8 cellular contexts compared by ENCODE assay signal in genomic region chr22:35023692-35024363, GRCh38. TPM values are rescaled to one million over a fixed set of nuclear protein-coding genes. Genes with fewer than 3 reads are reported as not detected.
A peak's percentile ranks its signal among the peaks of the same experiment; 100 is the strongest.
DNase-seq lines count a peak whose midpoint lies in the region; ATAC-seq and TF ChIP-seq lines count a peak whose summit lies in the region.

No MANE protein-coding gene starts in this region.

- TF ChIP-seq CTCF in BE2C (IDR thresholded peaks at IDR 0.05; ENCODE audit: low read depth, low read length) (peak; percentile 89), Panc1 (IDR thresholded peaks at IDR 0.05) (peak; percentile 90)

- DNase-seq in BE2C (peak; percentile 78), H7 (peak; percentile 90), Panc1 (ENCODE audit: low read depth, low spot score) (peak; percentile 13), cardiac septum (ENCODE audit: low spot score) (peak; percentile 80), posterior cingulate gyrus (peak; percentile 40 to 96 (median 82))
- peak; percentile 15 for DNase-seq in activated T-helper 9 cell treated with anti-CD3 and anti-CD28 coated beads, Interleukin-2, amount 50 U/mL, for 16 hours (ENCODE audit: low read depth)

- POLR2A ChIA-PET in Panc1 (lab: Charles Lee), result no interaction called here

- intact Hi-C loops in Panc1 (cut with micrococcal nuclease; ENCODE audit: unreplicated experiment), result loop anchor here (5.0 kb wide), 1 partner anchor 1102 kb away; the partner anchor contains the start of gene LARGE1
- intact Hi-C loops in cardiac septum (cut with DNase I), result loop anchor here (5.0 kb wide), 1 partner anchor 612 kb away; no protein-coding TSS in a partner anchor
- intact Hi-C loops in posterior cingulate gyrus (cut with DNase I), result loop anchor here (2.0 to 10.0 kb wide), 3 partner anchors 609 to 1722 kb away; partner anchors contain the start of gene LARGE1

- H3K36me3 ChIP-seq in BE2C (no peaks in the 10 kb centered on the region), H7 (replicated peaks; ENCODE audit: control insufficient read depth, insufficient read depth, low read length) (no peaks in the 10 kb centered on the region), Panc1 (ENCODE audit: control insufficient read depth, insufficient read depth, low read length) (no peaks in the 10 kb centered on the region)

- no peaks in the 10 kb centered on the region for H3K27me3 ChIP-seq in BE2C
- no peaks in the 10 kb centered on the region for H3K27me3 ChIP-seq in H7 (ENCODE audit: control insufficient read depth, insufficient read depth, low read length)
- H3K27me3 ChIP-seq in Panc1 (ENCODE audit: control insufficient read depth, insufficient read depth, low read length), result no peaks in the 10 kb centered on the region

- in situ Hi-C loops in Panc1 (cut with HindIII; ENCODE audit: low pct_unique_long_range_greater_than_20kb, low sequenced_read_pairs), result no loop called here

- no peak overlapping the region for H3K4me3 ChIP-seq in BE2C (ENCODE audit: low read depth, low read length)
- no peak overlapping the region; the same call in 1 of the 2 replicates for H3K4me3 ChIP-seq in H7 (ENCODE audit: insufficient read depth, low read depth, low read length)
- H3K4me3 ChIP-seq in Panc1 (ENCODE audit: low read depth in 2 of 2, low read length in 2 of 2), result no peak overlapping the region

- no peak overlapping the region for H3K27ac ChIP-seq in Panc1 (ENCODE audit: low read length)

- CTCF ChIA-PET in Panc1 (lab: Charles Lee), result interaction anchor here (0.5 to 0.8 kb wide), 4 partner anchors 127 to 1449 kb away, joined by 3 to 5 read pairs (median 3); no protein-coding TSS in a partner anchor

- peak; percentile 85 for ATAC-seq in Panc1
- ATAC-seq in HG02885 (IDR thresholded peaks at IDR 0.05; ENCODE audit: poor library complexity, unreplicated experiment), result no peak
- no peak for ATAC-seq in GM19328 (IDR thresholded peaks at IDR 0.05; ENCODE audit: unreplicated experiment)

- H3K4me1 ChIP-seq in BE2C, result no peaks in the 10 kb centered on the region
- H3K4me1 ChIP-seq in Panc1 (ENCODE audit: control insufficient read depth, insufficient read depth, low read length), result no peaks in the 10 kb centered on the region

- no TSS peak for BruUV-seq in Panc1 (replicated peaks; lab: Mats Ljungman, UMichigan)

- H3K9me3 ChIP-seq in BE2C (no peaks in the 10 kb centered on the region), Panc1 (ENCODE audit: control insufficient read depth, insufficient read depth, low read depth, low read length) (no peaks in the 10 kb centered on the region)

RNA-seq across cellular contexts. Expression of gene ISX, which starts 42.1 kb away (rescaled TPM):
- polyA plus RNA-seq in BE2C (2012; ENCODE audit: insufficient read depth, insufficient read length, low read depth), result not detected
- not detected in 2 replicates for total RNA-seq in H7 (2014; rRNA removed; shearing (Covaris generic))
- total RNA-seq in Panc1 (2021; ENCODE audit: unreplicated experiment) (not detected), cardiac septum (not detected)
- not detected for polyA plus RNA-seq in Panc1 (2012; ENCODE audit: insufficient read length)

Comparison
In these comparisons a context has a peak if more than half of its experiments do, and no peak if none do; other contexts are left out.
1. DNase-seq: peak in every context shown above with its lines; median percentile 90 in H7; 82 in posterior cingulate gyrus; 80 in cardiac septum; 78 in BE2C; 15 in activated T-helper 9 cell treated with anti-CD3 and anti-CD28 coated beads, Interleukin-2, amount 50 U/mL, for 16 hours; 13 in Panc1.